ENCODE assay signal across 22 cellular contexts in the genomic region with DNA sequence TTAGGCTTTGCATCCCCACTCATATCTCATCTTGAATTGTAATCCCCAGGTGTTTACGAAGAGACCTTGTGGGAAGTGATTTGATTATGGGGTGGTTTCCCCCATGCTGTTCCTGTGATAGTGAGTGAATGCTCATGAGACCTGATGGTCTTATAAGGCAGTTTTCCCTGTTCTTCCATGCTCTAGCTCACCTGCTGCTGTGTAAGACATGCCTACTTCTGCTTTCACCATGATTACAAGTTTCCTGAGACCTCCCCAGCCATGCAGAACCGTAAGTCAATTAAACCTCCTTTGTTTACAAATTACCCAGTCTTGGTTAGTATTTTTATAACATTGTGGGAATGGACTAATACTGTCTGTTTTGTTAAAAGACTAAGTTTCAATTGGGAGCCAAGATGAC.
DNase-seq lines count a peak whose midpoint lies in the region; ATAC-seq lines count a peak whose summit lies in the region.
"Had no signal": no experiment of that assay in that cellular context is flagged by ENCODE, and none has a peak within 500 bp of the region (broad histone marks: within the 10 kb centered on the region; RNA-seq: fewer than 3 reads in every experiment).

No MANE protein-coding gene starts in this region.

- no peaks in the 10 kb centered on the region for H3K36me3 Mint-ChIP-seq in activated naive CD4-positive, alpha-beta T cell treated with anti-CD3 and anti-CD28 coated beads, Interleukin-2, amount 10 ng/mL, durations not matched to agents 7 days and 5 days
- H3K36me3 Mint-ChIP-seq: activated naive CD8-positive, alpha-beta T cell treated with anti-CD3 and anti-CD28 coated beads for 36 hours; brain had no signal

- H3K27ac Mint-ChIP-seq in activated naive CD4-positive, alpha-beta T cell treated with anti-CD3 and anti-CD28 coated beads, Interleukin-2, amount 10 ng/mL, durations not matched to agents 7 days and 5 days = no peak overlapping the region
- H3K27ac Mint-ChIP-seq: activated naive CD8-positive, alpha-beta T cell treated with anti-CD3 and anti-CD28 coated beads for 36 hours; brain; CD4-positive, alpha-beta T cell had no signal

- no peaks in the 10 kb centered on the region for H3K27me3 Mint-ChIP-seq in activated naive CD4-positive, alpha-beta T cell treated with anti-CD3 and anti-CD28 coated beads, Interleukin-2, amount 10 ng/mL, durations not matched to agents 7 days and 5 days
- H3K27me3 Mint-ChIP-seq: activated naive CD8-positive, alpha-beta T cell treated with anti-CD3 and anti-CD28 coated beads for 36 hours; brain had no signal

- peak; percentile 79 for ATAC-seq in GM18858 (IDR thresholded peaks at IDR 0.05; ENCODE audit: unreplicated experiment)
- peak; percentile 60 for ATAC-seq in GM21723 (IDR thresholded peaks at IDR 0.05; ENCODE audit: unreplicated experiment)
- peak; percentile 84 for ATAC-seq in HG03378 (IDR thresholded peaks at IDR 0.05; ENCODE audit: unreplicated experiment)
- ATAC-seq: Right ventricle myocardium inferior had no signal

- no peak overlapping the region for H3K4me3 Mint-ChIP-seq in activated naive CD4-positive, alpha-beta T cell treated with anti-CD3 and anti-CD28 coated beads, Interleukin-2, amount 10 ng/mL, durations not matched to agents 7 days and 5 days
- H3K4me3 Mint-ChIP-seq: activated naive CD8-positive, alpha-beta T cell treated with anti-CD3 and anti-CD28 coated beads for 36 hours; brain; CD4-positive, alpha-beta T cell; nephron had no signal

- CTCF ChIA-PET in activated naive CD4-positive, alpha-beta T cell treated with anti-CD3 and anti-CD28 coated beads, Interleukin-2, amount 10 ng/mL, durations not matched to agents 7 days and 5 days (lab: Charles Lee) = no interaction called here

- peak; percentile 5 for DNase-seq in germinal center (ENCODE audit: low spot score)
- DNase-seq in NCI-H2107 treated with DMSO at 0.1 percent for 48 hours (lab: John Stamatoyannopoulos, UW; ENCODE audit: unreplicated experiment) = no peak
- DNase-seq in activated naive CD4-positive, alpha-beta T cell treated with anti-CD3 and anti-CD28 coated beads, Interleukin-2, amount 10 ng/mL, durations not matched to agents 7 days and 5 days = no peak
- no peak for DNase-seq in OCI-M2 (lab: John Stamatoyannopoulos, UW; ENCODE audit: unreplicated experiment)
- no peak for DNase-seq in activated naive CD4-positive, alpha-beta T cell treated with anti-CD3 and anti-CD28 coated beads, Interleukin-2, amount 50 U/mL, for 16 hours
- DNase-seq: activated CD4-positive, alpha-beta T cell treated with anti-CD3 and anti-CD28 coated beads, Interleukin-2, amount 50 U/mL, for 4 hours; activated naive CD8-positive, alpha-beta T cell treated with anti-CD3 and anti-CD28 coated beads for 36 hours; activated T-cell treated with anti-CD3 and anti-CD28 coated beads, Interleukin-2, amount 50 U/mL, for 48 hours; CD4-positive, alpha-beta T cell; DMS53; hippocampal formation; MV-4-11; NCI-H187 treated with DMSO at 0.1 percent for 48 hours; posterior cingulate gyrus; stimulated activated CD4-positive, alpha-beta T cell treated with anti-CD3 and anti-CD28 coated beads, Interleukin-2, amount 100 ng/mL, for 24 hours; uterus had no signal

- no peaks in the 10 kb centered on the region for H3K9me3 Mint-ChIP-seq in activated naive CD4-positive, alpha-beta T cell treated with anti-CD3 and anti-CD28 coated beads, Interleukin-2, amount 10 ng/mL, durations not matched to agents 7 days and 5 days
- H3K9me3 Mint-ChIP-seq: CD4-positive, alpha-beta T cell had no signal

- no peaks in the 10 kb centered on the region for H3K4me1 Mint-ChIP-seq in activated naive CD4-positive, alpha-beta T cell treated with anti-CD3 and anti-CD28 coated beads, Interleukin-2, amount 10 ng/mL, durations not matched to agents 7 days and 5 days
- H3K4me1 Mint-ChIP-seq: activated naive CD8-positive, alpha-beta T cell treated with anti-CD3 and anti-CD28 coated beads for 36 hours; brain had no signal
